ENCODE assay signal across 1 cellular context in genomic region chr6:43427406-43428111, GRCh38.
TF ChIP-seq lines count a peak whose summit lies in the region.

A gene with protein sequence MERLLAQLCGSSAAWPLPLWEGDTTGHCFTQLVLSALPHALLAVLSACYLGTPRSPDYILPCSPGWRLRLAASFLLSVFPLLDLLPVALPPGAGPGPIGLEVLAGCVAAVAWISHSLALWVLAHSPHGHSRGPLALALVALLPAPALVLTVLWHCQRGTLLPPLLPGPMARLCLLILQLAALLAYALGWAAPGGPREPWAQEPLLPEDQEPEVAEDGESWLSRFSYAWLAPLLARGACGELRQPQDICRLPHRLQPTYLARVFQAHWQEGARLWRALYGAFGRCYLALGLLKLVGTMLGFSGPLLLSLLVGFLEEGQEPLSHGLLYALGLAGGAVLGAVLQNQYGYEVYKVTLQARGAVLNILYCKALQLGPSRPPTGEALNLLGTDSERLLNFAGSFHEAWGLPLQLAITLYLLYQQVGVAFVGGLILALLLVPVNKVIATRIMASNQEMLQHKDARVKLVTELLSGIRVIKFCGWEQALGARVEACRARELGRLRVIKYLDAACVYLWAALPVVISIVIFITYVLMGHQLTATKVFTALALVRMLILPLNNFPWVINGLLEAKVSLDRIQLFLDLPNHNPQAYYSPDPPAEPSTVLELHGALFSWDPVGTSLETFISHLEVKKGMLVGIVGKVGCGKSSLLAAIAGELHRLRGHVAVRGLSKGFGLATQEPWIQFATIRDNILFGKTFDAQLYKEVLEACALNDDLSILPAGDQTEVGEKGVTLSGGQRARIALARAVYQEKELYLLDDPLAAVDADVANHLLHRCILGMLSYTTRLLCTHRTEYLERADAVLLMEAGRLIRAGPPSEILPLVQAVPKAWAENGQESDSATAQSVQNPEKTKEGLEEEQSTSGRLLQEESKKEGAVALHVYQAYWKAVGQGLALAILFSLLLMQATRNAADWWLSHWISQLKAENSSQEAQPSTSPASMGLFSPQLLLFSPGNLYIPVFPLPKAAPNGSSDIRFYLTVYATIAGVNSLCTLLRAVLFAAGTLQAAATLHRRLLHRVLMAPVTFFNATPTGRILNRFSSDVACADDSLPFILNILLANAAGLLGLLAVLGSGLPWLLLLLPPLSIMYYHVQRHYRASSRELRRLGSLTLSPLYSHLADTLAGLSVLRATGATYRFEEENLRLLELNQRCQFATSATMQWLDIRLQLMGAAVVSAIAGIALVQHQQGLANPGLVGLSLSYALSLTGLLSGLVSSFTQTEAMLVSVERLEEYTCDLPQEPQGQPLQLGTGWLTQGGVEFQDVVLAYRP (N-terminal part only) (plus strand): TSS chr6:43427541. CDS start chr6:43427979, 438 bp downstream.

TF ChIP-seq in HepG2, 621 proteins besides CTCF, POLR2A, EP300 and RAD21 (continued from another document and continues in another):
- no peak for TF ChIP-seq AHDC1 (CRISPR knock-in tag; IDR thresholded peaks at IDR 0.05; ENCODE audit: borderline replicate concordance)
- TF ChIP-seq ZNF547 (CRISPR knock-in tag; IDR thresholded peaks at IDR 0.05) = peak; percentile 46
- TF ChIP-seq TBX2 (CRISPR knock-in tag; IDR thresholded peaks at IDR 0.05; ENCODE audit: borderline replicate concordance) = peak; percentile 79
- TF ChIP-seq ZNF33A (CRISPR knock-in tag; IDR thresholded peaks at IDR 0.05; ENCODE audit: borderline replicate concordance) = no peak
- no peak; the same call in 1 of the 2 replicates for TF ChIP-seq ELF3 (CRISPR knock-in tag; IDR thresholded peaks at IDR 0.05)
- no peak for TF ChIP-seq NPAS2 (CRISPR knock-in tag; IDR thresholded peaks at IDR 0.05; ENCODE audit: borderline replicate concordance)
- TF ChIP-seq CAMTA2 (CRISPR knock-in tag; IDR thresholded peaks at IDR 0.05; ENCODE audit: borderline replicate concordance) = peak; percentile 98
- no peak for TF ChIP-seq REXO4 (CRISPR knock-in tag; IDR thresholded peaks at IDR 0.05; ENCODE audit: borderline replicate concordance)
- no peak; the same call in 1 of the 2 replicates for TF ChIP-seq GATA4 (IDR thresholded peaks at IDR 0.05; ENCODE audit: borderline replicate concordance, low read depth)
- peak; percentile 91 for TF ChIP-seq ZNF788 (CRISPR knock-in tag; IDR thresholded peaks at IDR 0.05; ENCODE audit: borderline replicate concordance)
- no peak for TF ChIP-seq RELA (CRISPR knock-in tag; IDR thresholded peaks at IDR 0.05)
- 0 out of 2 replicates have a peak, but pooled peaks have one; percentile 32 for TF ChIP-seq ZC3H4 (CRISPR knock-in tag; IDR thresholded peaks at IDR 0.05; ENCODE audit: borderline replicate concordance)
- TF ChIP-seq CHD4 (IDR thresholded peaks at IDR 0.05; ENCODE audit: borderline replicate concordance, low read length) = no peak
- TF ChIP-seq ZNF337 (CRISPR knock-in tag; IDR thresholded peaks at IDR 0.05; ENCODE audit: borderline replicate concordance, low read depth) = peak; percentile 92; the same call in 1 of the 2 replicates
- peak; percentile 69 for TF ChIP-seq NR2C2 (CRISPR knock-in tag; IDR thresholded peaks at IDR 0.05; ENCODE audit: borderline replicate concordance)
- TF ChIP-seq RFXANK (CRISPR knock-in tag; IDR thresholded peaks at IDR 0.05) = 0 out of 2 replicates have a peak, but pooled peaks have one; percentile 37
- TF ChIP-seq TMF1 (CRISPR knock-in tag; IDR thresholded peaks at IDR 0.05; ENCODE audit: low read depth) = peak; percentile 11; the same call in 1 of the 2 replicates
- TF ChIP-seq ZNF724P (CRISPR knock-in tag; IDR thresholded peaks at IDR 0.05; ENCODE audit: borderline replicate concordance) = peak; percentile 79
- peak; percentile 13; the same call in 1 of the 2 replicates for TF ChIP-seq ZNF563 (CRISPR knock-in tag; IDR thresholded peaks at IDR 0.05)
- TF ChIP-seq ATM (IDR thresholded peaks at IDR 0.05; ENCODE audit: borderline replicate concordance) = no peak
- 0 out of 2 replicates have a peak, but pooled peaks have one; percentile 80 for TF ChIP-seq ZNF558 (CRISPR knock-in tag; IDR thresholded peaks at IDR 0.05; ENCODE audit: borderline replicate concordance)
- TF ChIP-seq SP5 (CRISPR knock-in tag; IDR thresholded peaks at IDR 0.05; ENCODE audit: borderline replicate concordance, low read depth) = peak; percentile 67
- TF ChIP-seq ZNF331 (CRISPR knock-in tag; IDR thresholded peaks at IDR 0.05) = no peak; the same call in 1 of the 2 replicates
- TF ChIP-seq, protein P1, sequence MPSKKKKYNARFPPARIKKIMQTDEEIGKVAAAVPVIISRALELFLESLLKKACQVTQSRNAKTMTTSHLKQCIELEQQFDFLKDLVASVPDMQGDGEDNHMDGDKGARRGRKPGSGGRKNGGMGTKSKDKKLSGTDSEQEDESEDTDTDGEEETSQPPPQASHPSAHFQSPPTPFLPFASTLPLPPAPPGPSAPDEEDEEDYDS (CRISPR knock-in tag; IDR thresholded peaks at IDR 0.05) = peak; percentile 84
- peak; percentile 58 for TF ChIP-seq HDAC2 (CRISPR knock-in tag; IDR thresholded peaks at IDR 0.05)
- TF ChIP-seq POLR2G (IDR thresholded peaks at IDR 0.05; ENCODE audit: low read depth, low read length) = peak; percentile 97
- TF ChIP-seq RXRB (CRISPR knock-in tag; IDR thresholded peaks at IDR 0.05; ENCODE audit: borderline replicate concordance) = peak; percentile 32; the same call in 1 of the 2 replicates
- TF ChIP-seq YY1 (IDR thresholded peaks at IDR 0.05; ENCODE audit: insufficient read depth, insufficient replicate concordance, low read depth, low read length) = peak; percentile 36
- TF ChIP-seq ZBTB26 (CRISPR knock-in tag; IDR thresholded peaks at IDR 0.05; ENCODE audit: borderline replicate concordance) = peak; percentile 44; the same call in 1 of the 2 replicates
- peak; percentile 88; the same call in 1 of the 2 replicates for TF ChIP-seq IRF9 (CRISPR knock-in tag; IDR thresholded peaks at IDR 0.05; ENCODE audit: borderline replicate concordance)
- TF ChIP-seq ZNF639 (CRISPR knock-in tag; conservative IDR thresholded peaks at IDR 0.05) = no peak; the same call in 1 of the 2 replicates
- TF ChIP-seq GZF1 (CRISPR knock-in tag; IDR thresholded peaks at IDR 0.05) = no peak
- TF ChIP-seq HNF4G (IDR thresholded peaks at IDR 0.05; ENCODE audit: borderline replicate concordance, low read depth, low read length) = no peak
- peak; percentile 1; the same call in 1 of the 2 replicates for TF ChIP-seq HNF4G (CRISPR knock-in tag; IDR thresholded peaks at IDR 0.05; ENCODE audit: borderline replicate concordance, low read depth)
- TF ChIP-seq ZNF629 (CRISPR knock-in tag; conservative IDR thresholded peaks at IDR 0.05) = peak; percentile 33; the same call in 1 of the 2 replicates
- 0 out of 2 replicates have a peak, but pooled peaks have one; percentile 9 for TF ChIP-seq ZFP82 (CRISPR knock-in tag; IDR thresholded peaks at IDR 0.05; ENCODE audit: borderline replicate concordance)
- no peak for TF ChIP-seq NFIB (CRISPR knock-in tag; IDR thresholded peaks at IDR 0.05; ENCODE audit: borderline replicate concordance)
- TF ChIP-seq ATF1 (CRISPR knock-in tag; IDR thresholded peaks at IDR 0.05) = no peak
- TF ChIP-seq ZNF619 (CRISPR knock-in tag; IDR thresholded peaks at IDR 0.05) = 0 out of 2 replicates have a peak, but pooled peaks have one; percentile 9
- TF ChIP-seq ZNF800 (CRISPR knock-in tag; IDR thresholded peaks at IDR 0.05) = peak; percentile 79
- TF ChIP-seq ZNF354B (CRISPR knock-in tag; IDR thresholded peaks at IDR 0.05) = no peak
